1 cellular context compared by ENCODE assay signal in the genomic region with DNA sequence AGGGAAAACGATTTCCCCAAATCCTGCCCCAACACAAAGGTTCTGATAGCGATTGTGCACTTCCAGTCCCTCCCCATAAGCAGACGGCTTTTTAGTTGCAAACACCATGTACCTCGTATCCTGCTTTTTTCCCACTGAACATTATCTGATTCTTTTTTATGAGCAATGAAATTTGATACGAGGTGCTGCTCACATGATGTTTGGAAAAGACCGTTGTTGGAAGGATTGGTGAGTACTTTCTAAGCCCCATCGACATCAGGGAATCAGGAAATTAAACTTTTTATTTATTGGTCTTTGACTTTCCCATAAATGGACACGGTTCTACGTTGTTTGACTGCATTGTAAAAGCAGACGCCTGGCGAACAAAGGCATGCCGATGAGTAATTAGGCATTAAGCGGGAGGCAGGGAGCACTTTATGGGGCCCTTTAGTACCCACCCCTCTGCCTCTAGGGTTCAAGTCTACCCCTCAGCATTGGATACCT.
TF ChIP-seq lines count a peak whose summit lies in the region.

No MANE protein-coding gene starts in this region.

TF ChIP-seq in K562, 482 proteins besides CTCF, POLR2A, EP300 and RAD21:
- TF ChIP-seq ZNF239 (CRISPR knock-in tag; IDR thresholded peaks at IDR 0.05) (peak; percentile 36; the same call in 1 of the 2 replicates), RFX7 (CRISPR knock-in tag; IDR thresholded peaks at IDR 0.05) (no peak), NONO (IDR thresholded peaks at IDR 0.05; ENCODE audit: low read depth in 2 of 2, low read length in 1 of 2) (no peak)
TF ChIP-seq in K562: peak in this region for 1.
